In genomic region chr3:64238971-64239667, GRCh38 we compare ENCODE assay signal across 9 cellular contexts. TPM values are rescaled to one million over a fixed set of nuclear protein-coding genes. Genes with fewer than 3 reads are reported as not detected.
DNase-seq lines count a peak whose midpoint lies in the region; ATAC-seq and TF ChIP-seq lines count a peak whose summit lies in the region.
"Had no signal": no experiment of that assay in that cellular context is flagged by ENCODE, and none has a peak within 500 bp of the region (broad histone marks: within the 10 kb centered on the region; RNA-seq: fewer than 3 reads in every experiment).

No MANE protein-coding gene starts in this region.

- H3K27ac ChIP-seq in PC-9, result no peak overlapping the region

- in situ Hi-C loops in Caki2 (cut with HindIII; ENCODE audit: low pct_unique_long_range_greater_than_20kb, low sequenced_read_pairs), result no loop called here

- H3K79me2 ChIP-seq in PC-9 (ENCODE audit: low read depth), result no peaks in the 10 kb centered on the region

- peaks cover 11% of the 10 kb centered on the region; the same call in 1 of the 2 replicates for H3K4me1 ChIP-seq in PC-9 (replicated peaks; ENCODE audit: insufficient read depth)
- H3K4me1 ChIP-seq: Peyer's patch had no signal

- TF ChIP-seq CTCF in PC-9 (conservative IDR thresholded peaks at IDR 0.05), result no peak

- no peaks in the 10 kb centered on the region for H4K20me1 ChIP-seq in PC-9 (ENCODE audit: insufficient read depth)

- ATAC-seq in HG03135 (IDR thresholded peaks at IDR 0.05; ENCODE audit: unreplicated experiment) (no peak), GM18867 (IDR thresholded peaks at IDR 0.05; ENCODE audit: unreplicated experiment) (no peak)

- peak overlapping the region; percentile 34; the same call in 1 of the 2 replicates for H3K4me2 ChIP-seq in PC-9

- no peaks in the 10 kb centered on the region for H3K9me3 ChIP-seq in PC-9 (ENCODE audit: insufficient read depth, low read depth)
- H3K9me3 ChIP-seq: Peyer's patch had no signal

- no peak overlapping the region for H3K4me3 ChIP-seq in PC-9
- H3K4me3 ChIP-seq: Peyer's patch had no signal

- POLR2A ChIA-PET in PC-9 (lab: Charles Lee; ENCODE audit: unreplicated experiment), result interaction anchor here (0.6 kb wide), 1 partner anchor 22 kb away, joined by 5 read pairs; no protein-coding TSS in a partner anchor

- H3K36me3 ChIP-seq in PC-9 (ENCODE audit: low read depth), result no peaks in the 10 kb centered on the region
- H3K36me3 ChIP-seq: Peyer's patch had no signal

- intact Hi-C loops in PC-9 (cut with micrococcal nuclease; ENCODE audit: unreplicated experiment), result loop anchor here (2.0 to 5.0 kb wide), 2 partner anchors 50 to 207 kb away; no protein-coding TSS in a partner anchor

- no peaks in the 10 kb centered on the region for H3K9me2 ChIP-seq in PC-9 (ENCODE audit: insufficient read depth)

- DNase-seq in Caki2 (ENCODE audit: low read depth) (peak; percentile 58), PC-9 (peak; percentile 48 to 74), fibroblast of peridontal ligament (ENCODE audit: extremely low read depth) (peak; percentile 88), non-pigmented ciliary epithelial cell (ENCODE audit: low read depth) (peak; percentile 80), medulla oblongata (ENCODE audit: extremely low spot score) (no peak)
- no peak for DNase-seq in effector CD4-positive, alpha-beta T cell

- no peaks in the 10 kb centered on the region for H3K27me3 ChIP-seq in PC-9 (ENCODE audit: insufficient read depth, low read depth)
- H3K27me3 ChIP-seq: Peyer's patch had no signal

- no peaks in the 10 kb centered on the region for H3F3A ChIP-seq in PC-9 (ENCODE audit: insufficient read depth, low read depth)

- BruUV-seq in PC-9 (replicated peaks; lab: Mats Ljungman, UMichigan), result no TSS peak

- CTCF ChIA-PET in PC-9 (lab: Charles Lee), result no interaction called here

- H2AFZ ChIP-seq in PC-9, result no peak overlapping the region

RNA-seq across cellular contexts. Expression of gene PRICKLE2, which starts 13.9 kb away (rescaled TPM):
- 0.24 and 20.2 TPM in 2 replicates for total RNA-seq in Caki2 (2014; rRNA removed; shearing (Covaris generic); ENCODE audit: low replicate concordance)
- total RNA-seq in PC-9 (2021), result 7.9 and 9.3 TPM in 2 replicates

Comparison
In these comparisons a context has a peak if more than half of its experiments do, and no peak if none do; other contexts are left out.
1. DNase-seq: peak in Caki2 (single experiment), PC-9 (2 of 2), fibroblast of peridontal ligament (single experiment) and non-pigmented ciliary epithelial cell (single experiment); none in medulla oblongata (single experiment) and effector CD4-positive, alpha-beta T cell (single experiment).